ENCODE assay signal across 8 cellular contexts in the genomic region with DNA sequence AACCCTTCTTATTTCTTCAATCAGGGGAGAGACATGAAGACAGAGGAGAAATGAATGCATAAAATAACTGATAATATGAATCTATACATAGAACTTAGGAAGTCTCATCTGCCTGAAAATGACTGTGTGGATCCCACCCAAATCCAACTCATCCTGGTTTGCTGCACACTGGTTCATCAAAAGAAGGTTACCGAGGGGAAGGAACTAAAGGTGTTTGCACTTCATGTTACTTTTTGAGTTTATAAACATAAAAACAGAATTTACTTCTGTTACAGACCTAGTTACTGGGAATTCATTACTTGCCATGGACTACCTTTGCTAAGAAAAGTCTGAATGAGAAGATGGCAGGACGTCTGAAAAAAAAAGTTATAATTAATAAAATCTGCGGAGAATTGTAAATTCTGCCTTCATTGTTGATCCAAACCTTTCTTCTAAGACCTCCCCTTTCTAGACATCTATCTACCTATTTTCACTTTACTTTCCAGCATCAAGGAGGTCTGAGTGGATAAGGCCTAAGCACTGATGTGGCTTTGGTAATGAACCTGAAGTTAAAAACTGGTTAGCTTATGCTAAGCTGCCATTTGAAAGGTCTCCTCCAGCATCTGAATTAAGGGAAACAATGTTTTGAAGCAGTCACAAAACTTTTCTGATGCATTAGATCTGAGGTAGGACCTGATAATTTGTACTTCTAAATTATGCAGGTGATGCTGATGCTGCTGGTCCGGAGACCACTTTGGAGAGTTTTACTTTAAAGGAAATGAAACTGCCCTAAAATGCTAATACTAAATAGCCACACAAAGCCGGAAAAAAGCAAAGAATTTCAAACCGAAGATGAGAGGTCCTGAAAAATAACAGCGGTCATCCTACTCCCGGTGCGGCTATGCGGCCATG.
A peak's percentile ranks its signal among the peaks of the same experiment; 100 is the strongest.
DNase-seq lines count a peak whose midpoint lies in the region; ATAC-seq and TF ChIP-seq lines count a peak whose summit lies in the region.

No MANE protein-coding gene starts in this region.

- no peaks in the 10 kb centered on the region for H3K27me3 ChIP-seq in HUES64 (ENCODE audit: insufficient read depth, low read length)

- no peaks in the 10 kb centered on the region for H3K36me3 Mint-ChIP-seq in chondrocyte (ENCODE audit: low read depth)
- no peaks in the 10 kb centered on the region for H3K36me3 Mint-ChIP-seq in nephron progenitor cell (ENCODE audit: low read depth)

- peak overlapping the region; percentile 89; the same call in 1 of the 2 replicates for H3K9ac ChIP-seq in HUES64 (ENCODE audit: low read depth, low read length)

- intact Hi-C loops in left colon (cut with DNase I, micrococcal nuclease): no loop called here

- peaks cover 7% of the 10 kb centered on the region; the same call in 1 of the 2 replicates for H3K4me1 ChIP-seq in HUES64 (ENCODE audit: insufficient read depth, low read length)

- H3K4me1 Mint-ChIP-seq in chondrocyte (ENCODE audit: low read depth) (peaks cover 23% of the 10 kb centered on the region), nephron progenitor cell (peaks cover 47% of the 10 kb centered on the region)

- no peaks in the 10 kb centered on the region for H3K9me3 ChIP-seq in HUES64 (ENCODE audit: insufficient read depth, low read depth, low read length)

- TF ChIP-seq CTCF in chondrocyte (IDR thresholded peaks at IDR 0.05) (no peak), nephron progenitor cell (IDR thresholded peaks at IDR 0.05) (no peak)

- 23% methylated on average over 9 of the region's 10 CpGs for WGBS in HUES64

- peak overlapping the region; percentile 89 for H3K4me3 ChIP-seq in HUES64 (ENCODE audit: low read length)

- H3K27me3 Mint-ChIP-seq in chondrocyte (ENCODE audit: low read depth) (no peaks in the 10 kb centered on the region), nephron progenitor cell (ENCODE audit: low read depth, poor library complexity) (no peaks in the 10 kb centered on the region)

- peak; percentile 1 for ATAC-seq in GM18873 (IDR thresholded peaks at IDR 0.05; ENCODE audit: low FRiP score, unreplicated experiment)
- ATAC-seq in left colon: no peak

- no peak for DNase-seq in chondrocyte (ENCODE audit: low spot score)
- no peak for DNase-seq in nephron progenitor cell
- no peak for DNase-seq in Ammon's horn (ENCODE audit: low spot score)
- DNase-seq in NCI-H82 treated with DMSO at 0.1 percent for 48 hours (lab: John Stamatoyannopoulos, UW; ENCODE audit: unreplicated experiment): no peak
- no peak for DNase-seq in stimulated activated naive CD4-positive, alpha-beta T cell treated with Interleukin-2 at 50 U/mL for 16 hours (lab: John Stamatoyannopoulos, UW)
- no peak for DNase-seq in left colon

- peak overlapping the region; percentile 99 for H3K27ac Mint-ChIP-seq in chondrocyte (ENCODE audit: unreplicated experiment)
- peak overlapping the region; percentile 99 for H3K27ac Mint-ChIP-seq in nephron progenitor cell

- H3K36me3 ChIP-seq in HUES64 (ENCODE audit: insufficient read depth, low read length): no peaks in the 10 kb centered on the region

- H3K4me3 Mint-ChIP-seq in chondrocyte (ENCODE audit: unreplicated experiment): peak overlapping the region; percentile 96
- peak overlapping the region; percentile 90 for H3K4me3 Mint-ChIP-seq in nephron progenitor cell

- H3K9me3 Mint-ChIP-seq in chondrocyte (ENCODE audit: low read depth) (no peaks in the 10 kb centered on the region), nephron progenitor cell (no peaks in the 10 kb centered on the region)

- H3K27ac ChIP-seq in HUES64 (ENCODE audit: low read depth, low read length): peak overlapping the region; percentile 87; the same call in 1 of the 2 replicates
